ENCODE assay signal across 23 cellular contexts in the genomic region with DNA sequence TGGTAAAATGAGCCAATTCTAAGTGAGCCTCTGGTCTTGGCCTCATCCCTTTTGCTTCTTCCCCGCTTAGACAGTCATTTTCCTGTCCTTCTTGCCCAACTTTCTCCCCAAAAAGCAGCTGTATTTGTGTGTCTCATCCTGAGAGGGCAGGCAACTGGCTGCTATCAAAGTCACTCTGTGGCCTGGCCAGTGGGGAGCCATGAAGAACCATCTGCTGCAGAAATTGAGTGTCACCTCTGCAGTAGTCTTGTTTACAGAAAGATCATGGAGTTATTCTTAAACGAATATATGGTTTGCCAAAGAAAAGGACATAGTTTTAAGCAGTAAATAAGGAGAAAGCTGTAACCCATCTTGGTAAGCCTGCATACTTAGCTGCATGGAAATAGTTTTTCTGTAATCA.
DNase-seq lines count a peak whose midpoint lies in the region; ATAC-seq and TF ChIP-seq lines count a peak whose summit lies in the region.
"Had no signal": no experiment of that assay in that cellular context is flagged by ENCODE, and none has a peak within 500 bp of the region (broad histone marks: within the 10 kb centered on the region; RNA-seq: fewer than 3 reads in every experiment).

No MANE protein-coding gene starts in this region.

- no peak overlapping the region; the same call in 1 of the 2 replicates for H2AFZ ChIP-seq in GM23338

- no peaks in the 10 kb centered on the region for H3K4me1 ChIP-seq in GM23338 (ENCODE audit: insufficient read depth)
- H3K4me1 ChIP-seq: BE2C, BLaER1 had no signal

- no peak overlapping the region for H3K4me3 Mint-ChIP-seq in GM23338
- H3K4me3 Mint-ChIP-seq: CD14-positive monocyte; CD4-positive, alpha-beta memory T cell; CD4-positive, CD25-positive, alpha-beta regulatory T cell; CD8-positive, alpha-beta memory T cell had no signal

- H3K79me2 ChIP-seq in GM23338 (replicated peaks; ENCODE audit: insufficient read depth), result no peaks in the 10 kb centered on the region

- H3K27me3 Mint-ChIP-seq in GM23338 (ENCODE audit: insufficient read depth, low read depth, poor library complexity), result no peaks in the 10 kb centered on the region
- H3K27me3 Mint-ChIP-seq: CD4-positive, alpha-beta memory T cell; CD4-positive, CD25-positive, alpha-beta regulatory T cell; CD8-positive, alpha-beta memory T cell had no signal

- peaks cover 4% of the 10 kb centered on the region; the same call in 2 of the 3 replicates for H3K4me1 Mint-ChIP-seq in GM23338
- H3K4me1 Mint-ChIP-seq: CD14-positive monocyte; CD4-positive, alpha-beta memory T cell; CD4-positive, CD25-positive, alpha-beta regulatory T cell; CD8-positive, alpha-beta memory T cell had no signal

- H3K9me3 Mint-ChIP-seq in GM23338, result no peaks in the 10 kb centered on the region; the same call in 2 of the 3 replicates

- H3K27me3 ChIP-seq in GM23338 (ENCODE audit: insufficient read depth), result no peaks in the 10 kb centered on the region
- H3K27me3 ChIP-seq: BE2C, BLaER1 had no signal

- no peaks in the 10 kb centered on the region for H3F3A ChIP-seq in GM23338 (replicated peaks; ENCODE audit: low read depth)

- POLR2A ChIA-PET in GM10248 (lab: Yijun Ruan, JAX), result no interaction called here

- H4K20me1 ChIP-seq in GM23338 (replicated peaks; ENCODE audit: insufficient read depth), result no peaks in the 10 kb centered on the region
- H4K20me1 ChIP-seq: BLaER1 had no signal

- TF ChIP-seq CTCF in GM10248 (IDR thresholded peaks at IDR 0.05; ENCODE audit: control extremely low read depth, extremely low read depth, low read depth, missing control alignments) (no peak), GM23338 (conservative IDR thresholded peaks at IDR 0.05; ENCODE audit: low read depth in 2 of 2) (no peak)

- no peaks in the 10 kb centered on the region for H3K36me3 Mint-ChIP-seq in GM23338 (ENCODE audit: low read depth)
- H3K36me3 Mint-ChIP-seq: CD14-positive monocyte; CD4-positive, alpha-beta memory T cell; CD4-positive, CD25-positive, alpha-beta regulatory T cell; CD8-positive, alpha-beta memory T cell had no signal

- H3K9me2 ChIP-seq in GM23338 (ENCODE audit: insufficient read depth), result no peaks in the 10 kb centered on the region

- H3K27ac Mint-ChIP-seq in GM23338, result no peak overlapping the region
- H3K27ac Mint-ChIP-seq: CD14-positive monocyte; CD4-positive, alpha-beta memory T cell; CD4-positive, CD25-positive, alpha-beta regulatory T cell; CD8-positive, alpha-beta memory T cell had no signal

- H3K27ac ChIP-seq in GM23338 (ENCODE audit: low read depth), result no peak overlapping the region
- H3K27ac ChIP-seq: BLaER1 had no signal

- no peak overlapping the region for H3K4me3 ChIP-seq in GM23338
- H3K4me3 ChIP-seq: BLaER1, GM12878 had no signal

- CTCF ChIA-PET in GM10248 (lab: Yijun Ruan, JAX), result no interaction called here

- no peak overlapping the region for H3K4me2 ChIP-seq in GM23338
- H3K4me2 ChIP-seq: BLaER1 had no signal

- ATAC-seq in GM23338 (no peak), HG03378 (IDR thresholded peaks at IDR 0.05; ENCODE audit: unreplicated experiment) (no peak)
- ATAC-seq: GM12878 had no signal

- no peaks in the 10 kb centered on the region for H3K36me3 ChIP-seq in GM23338 (ENCODE audit: insufficient read depth)
- H3K36me3 ChIP-seq: BE2C, BLaER1 had no signal

- DNase-seq in NCI-H69 (lab: John Stamatoyannopoulos, UW) (peak; percentile 78), cerebellum (ENCODE audit: low spot score) (peak; percentile 28), pons (ENCODE audit: low spot score) (peak; percentile 13), GM10248 (ENCODE audit: extremely low spot score) (no peak), GM23338 (ENCODE audit: low spot score) (no peak)
- DNase-seq: 8988T; ACHN; BE2C; CD4-positive, alpha-beta memory T cell; CD4-positive, CD25-positive, alpha-beta regulatory T cell; CD8-positive, alpha-beta memory T cell; COR-L47; DMS 273 treated with DMSO at 0.1 percent for 48 hours; DMS153; DMS53; DMS79; DND-41; EL; GF-D8 had no signal

TF ChIP-seq in GM23338, 12 proteins besides CTCF, POLR2A, EP300 and RAD21 (continues in another document):
- TF ChIP-seq, protein P1, sequence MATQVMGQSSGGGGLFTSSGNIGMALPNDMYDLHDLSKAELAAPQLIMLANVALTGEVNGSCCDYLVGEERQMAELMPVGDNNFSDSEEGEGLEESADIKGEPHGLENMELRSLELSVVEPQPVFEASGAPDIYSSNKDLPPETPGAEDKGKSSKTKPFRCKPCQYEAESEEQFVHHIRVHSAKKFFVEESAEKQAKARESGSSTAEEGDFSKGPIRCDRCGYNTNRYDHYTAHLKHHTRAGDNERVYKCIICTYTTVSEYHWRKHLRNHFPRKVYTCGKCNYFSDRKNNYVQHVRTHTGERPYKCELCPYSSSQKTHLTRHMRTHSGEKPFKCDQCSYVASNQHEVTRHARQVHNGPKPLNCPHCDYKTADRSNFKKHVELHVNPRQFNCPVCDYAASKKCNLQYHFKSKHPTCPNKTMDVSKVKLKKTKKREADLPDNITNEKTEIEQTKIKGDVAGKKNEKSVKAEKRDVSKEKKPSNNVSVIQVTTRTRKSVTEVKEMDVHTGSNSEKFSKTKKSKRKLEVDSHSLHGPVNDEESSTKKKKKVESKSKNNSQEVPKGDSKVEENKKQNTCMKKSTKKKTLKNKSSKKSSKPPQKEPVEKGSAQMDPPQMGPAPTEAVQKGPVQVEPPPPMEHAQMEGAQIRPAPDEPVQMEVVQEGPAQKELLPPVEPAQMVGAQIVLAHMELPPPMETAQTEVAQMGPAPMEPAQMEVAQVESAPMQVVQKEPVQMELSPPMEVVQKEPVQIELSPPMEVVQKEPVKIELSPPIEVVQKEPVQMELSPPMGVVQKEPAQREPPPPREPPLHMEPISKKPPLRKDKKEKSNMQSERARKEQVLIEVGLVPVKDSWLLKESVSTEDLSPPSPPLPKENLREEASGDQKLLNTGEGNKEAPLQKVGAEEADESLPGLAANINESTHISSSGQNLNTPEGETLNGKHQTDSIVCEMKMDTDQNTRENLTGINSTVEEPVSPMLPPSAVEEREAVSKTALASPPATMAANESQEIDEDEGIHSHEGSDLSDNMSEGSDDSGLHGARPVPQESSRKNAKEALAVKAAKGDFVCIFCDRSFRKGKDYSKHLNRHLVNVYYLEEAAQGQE (IDR thresholded peaks at IDR 0.05; ENCODE audit: unreplicated experiment), result no peak
- no peak for TF ChIP-seq NANOG (IDR thresholded peaks at IDR 0.05; ENCODE audit: borderline replicate concordance)
- no peak for TF ChIP-seq EZH2 (IDR thresholded peaks at IDR 0.05; ENCODE audit: low read depth, unreplicated experiment)
- TF ChIP-seq ZNF331 (CRISPR knock-in tag; IDR thresholded peaks at IDR 0.05; ENCODE audit: low read depth), result no peak
- TF ChIP-seq STAT1 (IDR thresholded peaks at IDR 0.05; ENCODE audit: unreplicated experiment), result no peak
- TF ChIP-seq JUNB (IDR thresholded peaks at IDR 0.05; ENCODE audit: unreplicated experiment), result no peak
- TF ChIP-seq EZH2phosphoT487 (IDR thresholded peaks at IDR 0.05; ENCODE audit: unreplicated experiment), result no peak
- TF ChIP-seq CREB1 (CRISPR knock-in tag; IDR thresholded peaks at IDR 0.05; ENCODE audit: low read depth), result no peak

Comparison
In these comparisons a context has a peak if more than half of its experiments do, and no peak if none do; other contexts are left out.
1. DNase-seq: peak in NCI-H69 (single experiment), cerebellum (single experiment) and pons (single experiment); none in GM10248 (single experiment) and GM23338 (single experiment).